6 cellular contexts compared by ENCODE assay signal in the genomic region with DNA sequence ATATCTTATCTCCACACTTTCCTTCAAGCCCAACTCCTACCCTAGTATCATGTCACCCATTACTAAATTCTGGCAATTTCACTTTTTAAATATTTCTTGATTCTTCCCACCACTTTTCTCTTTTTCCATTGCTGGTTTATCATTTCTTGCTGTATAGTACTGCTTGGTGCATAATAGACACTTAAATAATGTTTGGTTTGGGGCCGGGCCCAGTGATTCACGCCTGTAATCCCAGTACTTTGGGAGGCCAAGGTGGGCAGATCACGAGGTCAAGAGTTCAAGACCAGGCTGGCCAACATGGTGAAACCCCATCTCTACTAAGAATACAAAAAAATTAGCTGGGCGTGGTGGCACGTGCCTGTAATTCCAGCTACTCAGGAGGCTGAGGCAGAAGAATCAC. TPM values are rescaled to one million over a fixed set of nuclear protein-coding genes. Genes with fewer than 3 reads are reported as not detected.
DNase-seq lines count a peak whose midpoint lies in the region; ATAC-seq and TF ChIP-seq lines count a peak whose summit lies in the region.
"Not testable (repeated sequence)": the region's sequence is repeated elsewhere in the genome, so short reads cannot be mapped to it uniquely, and the experiment has no call there.

No MANE protein-coding gene starts in this region.

- H3K9ac ChIP-seq in skeletal muscle tissue (ENCODE audit: low read depth in 1 of 3, low read length in 3 of 3); subcutaneous abdominal adipose tissue (ENCODE audit: low read length in 5 of 5): not testable (repeated sequence)

- not testable (repeated sequence) for H3K27ac ChIP-seq in left lung
- H3K27ac ChIP-seq in skeletal muscle tissue (ENCODE audit: low read depth, low read length) (peak overlapping the region; percentile 26), subcutaneous abdominal adipose tissue (ENCODE audit: low read depth, low read length) (peak overlapping the region; percentile 34)

- H3K4me3 ChIP-seq in MG63; left lung; skeletal muscle tissue (ENCODE audit: low read length in 3 of 3); subcutaneous abdominal adipose tissue (ENCODE audit: low read depth in 1 of 5, low read length in 5 of 5): not testable (repeated sequence)

- peak overlapping the region; percentile 15 for H3K27ac Mint-ChIP-seq in activated T-helper 2 cell treated with anti-CD3 and anti-CD28 coated beads, Interferon-gamma antibody, Interleukin-2, Interleukin-4, amounts not matched to agents 10 μg/mL and 5 μg/mL and 100 μg/mL, durations not matched to agents 14 hours and 24 hours and 36 hours

- H3K4me1 Mint-ChIP-seq in activated T-helper 2 cell treated with anti-CD3 and anti-CD28 coated beads, Interferon-gamma antibody, Interleukin-2, Interleukin-4, amounts not matched to agents 10 μg/mL and 5 μg/mL and 100 μg/mL, durations not matched to agents 14 hours and 24 hours and 36 hours (ENCODE audit: low read depth): not testable (repeated sequence)

- not testable (repeated sequence) for H3K27me3 ChIP-seq in MG63; left lung; skeletal muscle tissue (ENCODE audit: control insufficient read depth in 3 of 3, insufficient read depth in 3 of 3, low read length in 3 of 3); subcutaneous abdominal adipose tissue (ENCODE audit: control insufficient read depth in 5 of 5, insufficient read depth in 4 of 5, low read length in 5 of 5)

- H3K4me3 Mint-ChIP-seq in activated T-helper 2 cell treated with anti-CD3 and anti-CD28 coated beads, Interferon-gamma antibody, Interleukin-2, Interleukin-4, amounts not matched to agents 10 μg/mL and 5 μg/mL and 100 μg/mL, durations not matched to agents 14 hours and 24 hours and 36 hours (ENCODE audit: low read depth): not testable (repeated sequence)

- not testable (repeated sequence) for TF ChIP-seq CTCF in left lung (IDR thresholded peaks at IDR 0.05)

- not testable (repeated sequence) for H3K9me3 Mint-ChIP-seq in activated T-helper 2 cell treated with anti-CD3 and anti-CD28 coated beads, Interferon-gamma antibody, Interleukin-2, Interleukin-4, amounts not matched to agents 10 μg/mL and 5 μg/mL and 100 μg/mL, durations not matched to agents 14 hours and 24 hours and 36 hours

- not testable (repeated sequence) for H3K4me1 ChIP-seq in left lung; skeletal muscle tissue (ENCODE audit: control insufficient read depth in 3 of 3, insufficient read depth in 3 of 3, low read length in 3 of 3)
- peaks cover 3 to 45% (median 5%) of the 10 kb centered on the region in 5 donors for H3K4me1 ChIP-seq in subcutaneous abdominal adipose tissue (ENCODE audit: control insufficient read depth in 5 of 5, insufficient read depth in 5 of 5, low read length in 5 of 5)

- DNase-seq in MG63: peak; percentile 66
- DNase-seq in activated CD4-positive, alpha-beta T cell treated with anti-CD3 and anti-CD28 coated beads for 48 hours: peak; percentile 30
- DNase-seq in activated T-helper 2 cell treated with anti-CD3 and anti-CD28 coated beads, Interferon-gamma antibody, Interleukin-2, Interleukin-4, amounts not matched to agents 10 μg/mL and 5 μg/mL and 100 μg/mL, durations not matched to agents 14 hours and 24 hours and 36 hours (ENCODE audit: low spot score); left lung: not testable (repeated sequence)

- peaks cover 52% of the 10 kb centered on the region for H3K27me3 Mint-ChIP-seq in activated T-helper 2 cell treated with anti-CD3 and anti-CD28 coated beads, Interferon-gamma antibody, Interleukin-2, Interleukin-4, amounts not matched to agents 10 μg/mL and 5 μg/mL and 100 μg/mL, durations not matched to agents 14 hours and 24 hours and 36 hours (ENCODE audit: low read depth)

- ATAC-seq in left lung: peak; percentile 18

- intact Hi-C loops in activated T-helper 2 cell treated with anti-CD3 and anti-CD28 coated beads, Interferon-gamma antibody, Interleukin-2, Interleukin-4, amounts not matched to agents 10 μg/mL and 5 μg/mL and 100 μg/mL, durations not matched to agents 14 hours and 24 hours and 36 hours (cut with micrococcal nuclease): loop anchor here (2.0 kb wide), 1 partner anchor 61 kb away; no protein-coding TSS in a partner anchor
- intact Hi-C loops in left lung (cut with DNase I): not testable (repeated sequence)

- H3K36me3 Mint-ChIP-seq in activated T-helper 2 cell treated with anti-CD3 and anti-CD28 coated beads, Interferon-gamma antibody, Interleukin-2, Interleukin-4, amounts not matched to agents 10 μg/mL and 5 μg/mL and 100 μg/mL, durations not matched to agents 14 hours and 24 hours and 36 hours (ENCODE audit: low read depth): not testable (repeated sequence)

- not testable (repeated sequence) for H3K36me3 ChIP-seq in MG63; left lung; skeletal muscle tissue (ENCODE audit: control insufficient read depth in 3 of 3, insufficient read depth in 3 of 3, low read length in 3 of 3); subcutaneous abdominal adipose tissue (ENCODE audit: control insufficient read depth in 5 of 5, insufficient read depth in 5 of 5, low read length in 5 of 5)

- H3K9me3 ChIP-seq in MG63; left lung; skeletal muscle tissue (ENCODE audit: control insufficient read depth in 3 of 3, low read length in 3 of 3); subcutaneous abdominal adipose tissue (ENCODE audit: control insufficient read depth in 5 of 5, low read length in 5 of 5): not testable (repeated sequence)

RNA-seq across cellular contexts. Expression of a gene that starts 35.2 kb away (rescaled TPM):
- 3.6 and 4.6 TPM in 2 replicates for total RNA-seq in MG63 (2014; rRNA removed; shearing (Covaris generic); ENCODE audit: low replicate concordance)
- total RNA-seq in activated T-helper 2 cell treated with anti-CD3 and anti-CD28 coated beads, Interferon-gamma antibody, Interleukin-2, Interleukin-4, amounts not matched to agents 10 μg/mL and 5 μg/mL and 100 μg/mL, durations not matched to agents 14 hours and 24 hours and 36 hours: 16.9 and 17.8 TPM in 2 replicates
- total RNA-seq in left lung (10 to 100 TPM; 16.1 to 17.7 TPM), skeletal muscle tissue (17.7 TPM)
